20 cellular contexts compared by ENCODE assay signal in genomic region chr7:6237002-6237401, GRCh38. TPM values are rescaled to one million over a fixed set of nuclear protein-coding genes. Genes with fewer than 3 reads are reported as not detected.
A peak's percentile ranks its signal among the peaks of the same experiment; 100 is the strongest.
DNase-seq lines count a peak whose midpoint lies in the region; ATAC-seq and TF ChIP-seq lines count a peak whose summit lies in the region.
"Had no signal": no experiment of that assay in that cellular context is flagged by ENCODE, and none has a peak within 500 bp of the region (broad histone marks: within the 10 kb centered on the region; RNA-seq: fewer than 3 reads in every experiment).

No MANE protein-coding gene starts in this region.

- H3K79me2 ChIP-seq in PC-3 (ENCODE audit: low read length): peaks cover 82% of the 10 kb centered on the region

- ATAC-seq in PC-3: no peak
- ATAC-seq in right cardiac atrium: peak; percentile 70 to 86
- ATAC-seq: HCT116 had no signal

- intact Hi-C loops in PC-3 (cut with micrococcal nuclease): no loop called here
- intact Hi-C loops in head of caudate nucleus (cut with DNase I): no loop called here
- intact Hi-C loops in right cardiac atrium (cut with DNase I): no loop called here
- intact Hi-C loops in spleen (cut with DNase I; ENCODE audit: low total_unique reads): no loop called here

- no peak for TF ChIP-seq CTCF in PC-3 (conservative IDR thresholded peaks at IDR 0.05; ENCODE audit: low read depth, low read length)
- TF ChIP-seq CTCF in spleen (IDR thresholded peaks at IDR 0.05 in 8 of 11, conservative IDR thresholded peaks at IDR 0.05 in 3 of 11): no peak
- no peak for TF ChIP-seq CTCF in osteocyte (IDR thresholded peaks at IDR 0.05)

- peaks cover 56% of the 10 kb centered on the region for H3K4me1 Mint-ChIP-seq in osteocyte (ENCODE audit: unreplicated experiment)

- H3K4me1 ChIP-seq in PC-3 (ENCODE audit: insufficient read depth, low read length) (peaks cover 26% of the 10 kb centered on the region), right cardiac atrium (ENCODE audit: control insufficient read depth, insufficient read depth, low read length) (peaks cover 5% of the 10 kb centered on the region), spleen (peaks cover 7 to 38% (median 13%) of the 10 kb centered on the region in 6 donors)
- H3K4me1 ChIP-seq: BE2C had no signal

- CTCF ChIA-PET in PC-3 (lab: Charles Lee): interaction anchor here (0.6 kb wide), 1 partner anchor 240 kb away, joined by 9 read pairs; no protein-coding TSS in a partner anchor

- no peaks in the 10 kb centered on the region for H3K36me3 Mint-ChIP-seq in osteocyte (ENCODE audit: unreplicated experiment)
- H3K36me3 Mint-ChIP-seq: CD4-positive, alpha-beta memory T cell had no signal

- H3K4me3 ChIP-seq in PC-3 (ENCODE audit: low read length) (no peak overlapping the region), right cardiac atrium (ENCODE audit: low read length) (no peak overlapping the region), spleen (no peak overlapping the region)
- H3K4me3 ChIP-seq: SJSA1 had no signal

- no peak overlapping the region for H3K4me3 Mint-ChIP-seq in osteocyte (ENCODE audit: unreplicated experiment)
- H3K4me3 Mint-ChIP-seq: CD4-positive, alpha-beta memory T cell had no signal

- H3K27me3 ChIP-seq in PC-3 (ENCODE audit: low read length) (no peaks in the 10 kb centered on the region), right cardiac atrium (ENCODE audit: control insufficient read depth, insufficient read depth) (no peaks in the 10 kb centered on the region), spleen (replicated peaks in 1 of 7) (no peaks in the 10 kb centered on the region)
- H3K27me3 ChIP-seq: BE2C, SJSA1 had no signal

- no peaks in the 10 kb centered on the region for H4K20me1 ChIP-seq in PC-3 (ENCODE audit: low read length)

- H3K27me3 Mint-ChIP-seq in osteocyte (ENCODE audit: unreplicated experiment): no peaks in the 10 kb centered on the region
- H3K27me3 Mint-ChIP-seq: CD4-positive, alpha-beta memory T cell had no signal

- H2AFZ ChIP-seq in PC-3 (ENCODE audit: low read length): no peak overlapping the region

- H3F3A ChIP-seq in PC-3 (ENCODE audit: low read length, unreplicated experiment): peaks cover 5% of the 10 kb centered on the region

- H3K27ac ChIP-seq in PC-3 (ENCODE audit: low read length): peak overlapping the region; percentile 85; the same call in 1 of the 2 replicates
- H3K27ac ChIP-seq in right cardiac atrium (ENCODE audit: low read length): peak overlapping the region; percentile 18
- no peak overlapping the region for H3K27ac ChIP-seq in spleen
- H3K27ac ChIP-seq: KMS-11, RWPE1, SJSA1 had no signal

- 54% methylated on average over 7 of the region's 7 CpGs for WGBS in right cardiac atrium
- 82 to 94% (median 91%) methylated on average over 7 of the region's 7 CpGs for WGBS in spleen, 5 donors

- POLR2A ChIA-PET in PC-3 (lab: Charles Lee; ENCODE audit: unreplicated experiment): no interaction called here

- no peaks in the 10 kb centered on the region for H3K9me2 ChIP-seq in PC-3 (replicated peaks; ENCODE audit: low read length)

- no peaks in the 10 kb centered on the region for H3K9me3 Mint-ChIP-seq in osteocyte (ENCODE audit: unreplicated experiment)
- H3K9me3 Mint-ChIP-seq: CD4-positive, alpha-beta memory T cell had no signal

- no peaks in the 10 kb centered on the region for H3K36me3 ChIP-seq in PC-3 (ENCODE audit: low read depth, low read length)
- H3K36me3 ChIP-seq in spleen: no peaks in the 10 kb centered on the region
- H3K36me3 ChIP-seq: BE2C had no signal

- no peak overlapping the region for H3K4me2 ChIP-seq in PC-3 (ENCODE audit: low read length)
- H3K4me2 ChIP-seq: KMS-11 had no signal

- TF ChIP-seq POLR2A in spleen (IDR thresholded peaks at IDR 0.05): no peak

- no TSS peak for BruUV-seq in PC-3 (replicated peaks; lab: Mats Ljungman, UMichigan)

- no peak overlapping the region for H3K27ac Mint-ChIP-seq in osteocyte (ENCODE audit: unreplicated experiment)
- H3K27ac Mint-ChIP-seq: CD4-positive, alpha-beta memory T cell had no signal

- no peak overlapping the region for H3K9ac ChIP-seq in PC-3 (ENCODE audit: low read length)
- H3K9ac ChIP-seq: KMS-11 had no signal

- H3K9me3 ChIP-seq in PC-3 (ENCODE audit: low read length): no peaks in the 10 kb centered on the region
- H3K9me3 ChIP-seq in right cardiac atrium (ENCODE audit: control insufficient read depth, low read length): no peaks in the 10 kb centered on the region
- no peaks in the 10 kb centered on the region for H3K9me3 ChIP-seq in spleen
- H3K9me3 ChIP-seq: BE2C, SJSA1 had no signal

- DNase-seq in PC-3 (no peak), head of caudate nucleus (peak in 32 of 42 donors; percentile 13 to 79 (median 44)), right cardiac atrium (peak in 2 of 3 donors; percentile 48 to 66), spleen (no peak), osteocyte (ENCODE audit: extremely low spot score, unreplicated experiment) (no peak)
- DNase-seq in stimulated activated CD4-positive, alpha-beta T cell treated with anti-CD3 and anti-CD28 coated beads, Interleukin-2, amount 100 ng/mL, for 24 hours: no peak
- DNase-seq in activated CD4-positive, CD25-positive, alpha-beta regulatory T cell (lab: John Stamatoyannopoulos, UW): no peak
- DNase-seq: BE2C; CD4-positive, alpha-beta memory T cell; DND-41; NCI-H1436; NCI-H2029; NCI-H2171; NCI-H446 treated with DMSO at 0.1 percent for 48 hours; NK-92 treated with Interleukin-12 subunit alpha and Interleukin-12 subunit beta, amount 100 ng/mL, for 24 hours; OCI-M1 had no signal

RNA-seq across cellular contexts. Expression of gene CYTH3, which starts 35.4 kb away (rescaled TPM):
- total RNA-seq in PC-3 (2014; rRNA removed) (23.1 and 34.4 TPM in 2 replicates), right cardiac atrium (10 to 100 TPM; 27.2 to 40.2 (median 32.0) TPM), spleen (10 to 100 TPM in 6 of 7 donors, 1 to 10 TPM in 1; 9.6 to 28.1 (median 21.0) TPM), osteocyte (63.9 and 66.6 TPM in 2 replicates)
- polyA plus RNA-seq in right cardiac atrium (23.5 TPM), spleen (1 to 10 TPM; 2.5 to 4.8 (median 3.5) TPM)

Comparison
In these comparisons a context has a peak if more than half of its experiments do, and no peak if none do; other contexts are left out.
1. DNase-seq: peak in head of caudate nucleus (32 of 42) and right cardiac atrium (2 of 3); none in PC-3 (single experiment), spleen (single experiment), stimulated activated CD4-positive, alpha-beta T cell treated with anti-CD3 and anti-CD28 coated beads, Interleukin-2, amount 100 ng/mL, for 24 hours (0 of 2), activated CD4-positive, CD25-positive, alpha-beta regulatory T cell (0 of 4) and osteocyte (single experiment).
2. H3K27ac ChIP-seq: peak in PC-3 (single experiment) and right cardiac atrium (single experiment); none in spleen (0 of 8).